In the genomic region with DNA sequence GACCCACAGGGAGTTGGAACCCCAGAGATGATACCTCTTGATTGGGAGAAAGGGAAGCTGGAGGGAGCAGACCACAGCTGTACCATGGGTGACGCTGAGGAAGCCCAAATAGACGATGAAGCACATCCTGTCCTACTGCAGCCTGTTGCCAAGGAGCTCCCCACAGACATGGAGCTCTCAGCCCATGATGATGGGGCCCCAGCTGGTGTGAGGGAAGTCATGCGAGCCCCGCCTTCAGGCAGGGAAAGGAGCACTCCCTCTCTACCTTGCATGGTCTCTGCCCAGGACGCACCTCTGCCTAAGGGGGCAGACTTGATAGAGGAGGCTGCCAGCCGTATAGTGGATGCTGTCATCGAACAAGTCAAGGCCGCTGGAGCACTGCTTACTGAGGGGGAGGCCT, we compare ENCODE assay signal across 8 cellular contexts.
DNase-seq lines count a peak whose midpoint lies in the region.
"Had no signal": no experiment of that assay in that cellular context is flagged by ENCODE, and none has a peak within 500 bp of the region (broad histone marks: within the 10 kb centered on the region; RNA-seq: fewer than 3 reads in every experiment).

No MANE protein-coding gene starts in this region.

- peaks cover 75% of the 10 kb centered on the region for H3K4me1 Mint-ChIP-seq in activated naive CD4-positive, alpha-beta T cell treated with anti-CD3 and anti-CD28 coated beads, Interleukin-2, amount 50 U/mL, for 24 hours

- no peak overlapping the region for H3K4me3 ChIP-seq in SJCRH30
- H3K4me3 ChIP-seq in subcutaneous abdominal adipose tissue (ENCODE audit: low read depth in 1 of 5, low read length in 5 of 5): peak overlapping the region; percentile 17 to 74 (median 67)

- DNase-seq in SJCRH30 (no peak), kidney tubule cell (ENCODE audit: low spot score) (peak; percentile 30), pons (ENCODE audit: low spot score) (no peak), foreskin melanocyte (no peak), occipital lobe (lab: John Stamatoyannopoulos, UW) (no peak)
- DNase-seq: NCI-H2081 had no signal

- no peaks in the 10 kb centered on the region for H3K9me3 Mint-ChIP-seq in activated naive CD4-positive, alpha-beta T cell treated with anti-CD3 and anti-CD28 coated beads, Interleukin-2, amount 50 U/mL, for 24 hours

- H3K36me3 Mint-ChIP-seq in activated naive CD4-positive, alpha-beta T cell treated with anti-CD3 and anti-CD28 coated beads, Interleukin-2, amount 50 U/mL, for 24 hours: peaks cover 10% of the 10 kb centered on the region

- peak overlapping the region in 2 of 5 donors; percentile 39 to 40 for H3K9ac ChIP-seq in subcutaneous abdominal adipose tissue (ENCODE audit: low read length in 5 of 5)

- no peaks in the 10 kb centered on the region for H3K27me3 Mint-ChIP-seq in activated naive CD4-positive, alpha-beta T cell treated with anti-CD3 and anti-CD28 coated beads, Interleukin-2, amount 50 U/mL, for 24 hours

- H3K27ac Mint-ChIP-seq in activated naive CD4-positive, alpha-beta T cell treated with anti-CD3 and anti-CD28 coated beads, Interleukin-2, amount 50 U/mL, for 24 hours: peak overlapping the region; percentile 94

- H3K27me3 ChIP-seq in SJCRH30: no peaks in the 10 kb centered on the region
- H3K27me3 ChIP-seq in subcutaneous abdominal adipose tissue (ENCODE audit: control insufficient read depth in 5 of 5, insufficient read depth in 4 of 5, low read length in 5 of 5): no peaks in the 10 kb centered on the region

- no peaks in the 10 kb centered on the region for H3K9me3 ChIP-seq in SJCRH30 (replicated peaks)
- no peaks in the 10 kb centered on the region for H3K9me3 ChIP-seq in subcutaneous abdominal adipose tissue (ENCODE audit: control insufficient read depth in 5 of 5, low read length in 5 of 5)

- peak overlapping the region; percentile 76 for H3K4me3 Mint-ChIP-seq in activated naive CD4-positive, alpha-beta T cell treated with anti-CD3 and anti-CD28 coated beads, Interleukin-2, amount 50 U/mL, for 24 hours

- H3K36me3 ChIP-seq in SJCRH30: peaks cover 34% of the 10 kb centered on the region
- H3K36me3 ChIP-seq in subcutaneous abdominal adipose tissue (ENCODE audit: control insufficient read depth in 5 of 5, insufficient read depth in 5 of 5, low read length in 5 of 5): peaks cover 0 to 7% (median 0%) of the 10 kb centered on the region in 5 donors

- H3K27ac ChIP-seq in SJCRH30 (peak overlapping the region; percentile 62), subcutaneous abdominal adipose tissue (ENCODE audit: low read depth, low read length) (peak overlapping the region; percentile 84)

- H3K4me1 ChIP-seq in SJCRH30 (peaks cover 34% of the 10 kb centered on the region), subcutaneous abdominal adipose tissue (ENCODE audit: control insufficient read depth in 5 of 5, insufficient read depth in 5 of 5, low read length in 5 of 5) (peaks cover 15 to 73% (median 56%) of the 10 kb centered on the region in 5 donors)
